ENCODE assay signal across 1 cellular context in the genomic region with DNA sequence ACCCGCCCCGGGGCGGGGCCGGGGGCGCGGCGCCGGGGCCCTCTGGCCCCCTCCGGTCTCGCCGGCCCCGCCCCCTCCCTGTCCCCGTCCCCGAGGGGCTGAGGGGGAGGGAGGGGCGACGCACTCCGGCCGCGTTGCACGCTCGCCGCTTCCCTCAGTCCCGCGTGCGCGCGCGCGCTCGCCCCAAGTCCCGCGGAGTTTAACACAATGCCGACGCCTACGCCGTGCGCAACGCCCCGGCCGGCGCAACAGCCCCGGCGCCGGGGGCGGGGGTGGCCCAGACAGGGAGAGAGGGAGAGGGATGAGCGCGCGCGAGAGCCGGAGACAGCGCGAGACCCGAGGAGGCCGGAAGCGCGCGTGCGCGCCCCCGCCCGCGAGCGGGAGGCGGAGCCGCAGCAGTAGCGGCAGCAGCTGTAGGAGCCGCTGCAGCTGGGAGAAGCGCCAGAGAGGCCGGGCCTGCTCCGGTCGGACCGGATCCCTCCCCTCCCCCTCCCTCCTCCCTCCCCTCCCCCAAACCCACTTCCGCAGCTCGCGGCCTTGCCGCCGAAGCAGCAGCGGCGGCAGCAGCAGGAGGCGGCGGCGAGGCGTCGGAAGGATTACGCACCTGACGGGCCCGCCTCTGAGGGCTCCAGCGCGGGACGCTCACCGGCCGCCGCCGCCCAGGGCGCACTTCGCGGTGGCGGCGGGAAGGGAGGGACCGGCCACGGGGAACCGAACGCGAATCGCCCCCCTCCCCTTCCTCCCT.
A peak's percentile ranks its signal among the peaks of the same experiment; 100 is the strongest.
TF ChIP-seq lines count a peak whose summit lies in the region.

No MANE protein-coding gene starts in this region.

TF ChIP-seq in K562, 482 proteins besides CTCF, POLR2A, EP300 and RAD21 (continued from another document and continues in another):
- TF ChIP-seq, protein P1, sequence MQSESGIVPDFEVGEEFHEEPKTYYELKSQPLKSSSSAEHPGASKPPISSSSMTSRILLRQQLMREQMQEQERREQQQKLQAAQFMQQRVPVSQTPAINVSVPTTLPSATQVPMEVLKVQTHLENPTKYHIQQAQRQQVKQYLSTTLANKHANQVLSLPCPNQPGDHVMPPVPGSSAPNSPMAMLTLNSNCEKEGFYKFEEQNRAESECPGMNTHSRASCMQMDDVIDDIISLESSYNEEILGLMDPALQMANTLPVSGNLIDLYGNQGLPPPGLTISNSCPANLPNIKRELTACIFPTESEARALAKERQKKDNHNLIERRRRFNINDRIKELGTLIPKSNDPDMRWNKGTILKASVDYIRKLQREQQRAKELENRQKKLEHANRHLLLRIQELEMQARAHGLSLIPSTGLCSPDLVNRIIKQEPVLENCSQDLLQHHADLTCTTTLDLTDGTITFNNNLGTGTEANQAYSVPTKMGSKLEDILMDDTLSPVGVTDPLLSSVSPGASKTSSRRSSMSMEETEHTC (IDR thresholded peaks at IDR 0.05) = no peak
- TF ChIP-seq ZNF12 (CRISPR knock-in tag; IDR thresholded peaks at IDR 0.05) = no peak
- TF ChIP-seq, protein P2, sequence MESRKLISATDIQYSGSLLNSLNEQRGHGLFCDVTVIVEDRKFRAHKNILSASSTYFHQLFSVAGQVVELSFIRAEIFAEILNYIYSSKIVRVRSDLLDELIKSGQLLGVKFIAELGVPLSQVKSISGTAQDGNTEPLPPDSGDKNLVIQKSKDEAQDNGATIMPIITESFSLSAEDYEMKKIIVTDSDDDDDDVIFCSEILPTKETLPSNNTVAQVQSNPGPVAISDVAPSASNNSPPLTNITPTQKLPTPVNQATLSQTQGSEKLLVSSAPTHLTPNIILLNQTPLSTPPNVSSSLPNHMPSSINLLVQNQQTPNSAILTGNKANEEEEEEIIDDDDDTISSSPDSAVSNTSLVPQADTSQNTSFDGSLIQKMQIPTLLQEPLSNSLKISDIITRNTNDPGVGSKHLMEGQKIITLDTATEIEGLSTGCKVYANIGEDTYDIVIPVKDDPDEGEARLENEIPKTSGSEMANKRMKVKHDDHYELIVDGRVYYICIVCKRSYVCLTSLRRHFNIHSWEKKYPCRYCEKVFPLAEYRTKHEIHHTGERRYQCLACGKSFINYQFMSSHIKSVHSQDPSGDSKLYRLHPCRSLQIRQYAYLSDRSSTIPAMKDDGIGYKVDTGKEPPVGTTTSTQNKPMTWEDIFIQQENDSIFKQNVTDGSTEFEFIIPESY (CRISPR knock-in tag; IDR thresholded peaks at IDR 0.05) = no peak
- no peak for TF ChIP-seq FOS (IDR thresholded peaks at IDR 0.05; ENCODE audit: extremely low read depth, insufficient read length)
- peak; percentile 96; the same call in 1 of the 2 replicates for TF ChIP-seq KAT7 (CRISPR knock-in tag; IDR thresholded peaks at IDR 0.05; ENCODE audit: borderline replicate concordance)
- TF ChIP-seq ZZZ3 (IDR thresholded peaks at IDR 0.05) = no peak
- TF ChIP-seq RFX1 (IDR thresholded peaks at IDR 0.05) = no peak
- TF ChIP-seq SIN3A (IDR thresholded peaks at IDR 0.05; ENCODE audit: borderline replicate concordance in 2 of 2, control insufficient read depth in 1 of 2, low read depth in 2 of 2, low read length in 2 of 2) = peak; percentile 61 to 85; a peak in 2 of 4 replicates
- no peak for TF ChIP-seq MYBL2 (IDR thresholded peaks at IDR 0.05; ENCODE audit: low read depth)
- no peak for TF ChIP-seq MYBL2 (CRISPR knock-in tag; IDR thresholded peaks at IDR 0.05; ENCODE audit: borderline replicate concordance)
- TF ChIP-seq, protein P3, sequence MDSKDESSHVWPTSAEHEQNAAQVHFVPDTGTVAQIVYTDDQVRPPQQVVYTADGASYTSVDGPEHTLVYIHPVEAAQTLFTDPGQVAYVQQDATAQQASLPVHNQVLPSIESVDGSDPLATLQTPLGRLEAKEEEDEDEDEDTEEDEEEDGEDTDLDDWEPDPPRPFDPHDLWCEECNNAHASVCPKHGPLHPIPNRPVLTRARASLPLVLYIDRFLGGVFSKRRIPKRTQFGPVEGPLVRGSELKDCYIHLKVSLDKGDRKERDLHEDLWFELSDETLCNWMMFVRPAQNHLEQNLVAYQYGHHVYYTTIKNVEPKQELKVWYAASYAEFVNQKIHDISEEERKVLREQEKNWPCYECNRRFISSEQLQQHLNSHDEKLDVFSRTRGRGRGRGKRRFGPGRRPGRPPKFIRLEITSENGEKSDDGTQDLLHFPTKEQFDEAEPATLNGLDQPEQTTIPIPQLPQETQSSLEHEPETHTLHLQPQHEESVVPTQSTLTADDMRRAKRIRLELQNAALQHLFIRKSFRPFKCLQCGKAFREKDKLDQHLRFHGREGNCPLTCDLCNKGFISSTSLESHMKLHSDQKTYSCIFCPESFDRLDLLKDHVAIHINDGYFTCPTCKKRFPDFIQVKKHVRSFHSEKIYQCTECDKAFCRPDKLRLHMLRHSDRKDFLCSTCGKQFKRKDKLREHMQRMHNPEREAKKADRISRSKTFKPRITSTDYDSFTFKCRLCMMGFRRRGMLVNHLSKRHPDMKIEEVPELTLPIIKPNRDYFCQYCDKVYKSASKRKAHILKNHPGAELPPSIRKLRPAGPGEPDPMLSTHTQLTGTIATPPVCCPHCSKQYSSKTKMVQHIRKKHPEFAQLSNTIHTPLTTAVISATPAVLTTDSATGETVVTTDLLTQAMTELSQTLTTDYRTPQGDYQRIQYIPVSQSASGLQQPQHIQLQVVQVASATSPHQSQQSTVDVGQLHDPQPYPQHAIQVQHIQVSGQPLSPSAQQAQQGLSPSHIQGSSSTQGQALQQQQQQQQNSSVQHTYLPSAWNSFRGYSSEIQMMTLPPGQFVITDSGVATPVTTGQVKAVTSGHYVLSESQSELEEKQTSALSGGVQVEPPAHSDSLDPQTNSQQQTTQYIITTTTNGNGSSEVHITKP (IDR thresholded peaks at IDR 0.05; ENCODE audit: partially characterized antibody) = peak; percentile 42
- TF ChIP-seq NCOA6 (IDR thresholded peaks at IDR 0.05) = peak; percentile 60; the same call in 1 of the 2 replicates
- no peak for TF ChIP-seq CBFB (CRISPR knock-in tag; IDR thresholded peaks at IDR 0.05)
- no peak for TF ChIP-seq ZNF75A (CRISPR knock-in tag; IDR thresholded peaks at IDR 0.05)
- TF ChIP-seq CHD2 (IDR thresholded peaks at IDR 0.05; ENCODE audit: low read depth, low read length) = peak; percentile 99
- peak; percentile 57 for TF ChIP-seq NCOR1 (IDR thresholded peaks at IDR 0.05)
- TF ChIP-seq NFYB (IDR thresholded peaks at IDR 0.05; ENCODE audit: extremely low read depth, insufficient read length) = no peak
- TF ChIP-seq ZNF830 (CRISPR knock-in tag; IDR thresholded peaks at IDR 0.05) = no peak
- TF ChIP-seq TAF1 (IDR thresholded peaks at IDR 0.05; ENCODE audit: control insufficient read depth, extremely low read depth, insufficient read depth, low read length, severe bottlenecking) = peak; percentile 85
- TF ChIP-seq CBFA2T3 (IDR thresholded peaks at IDR 0.05) = no peak
- peak; percentile 52; the same call in 1 of the 2 replicates for TF ChIP-seq PML (IDR thresholded peaks at IDR 0.05; ENCODE audit: low read length)
- TF ChIP-seq, protein P4, sequence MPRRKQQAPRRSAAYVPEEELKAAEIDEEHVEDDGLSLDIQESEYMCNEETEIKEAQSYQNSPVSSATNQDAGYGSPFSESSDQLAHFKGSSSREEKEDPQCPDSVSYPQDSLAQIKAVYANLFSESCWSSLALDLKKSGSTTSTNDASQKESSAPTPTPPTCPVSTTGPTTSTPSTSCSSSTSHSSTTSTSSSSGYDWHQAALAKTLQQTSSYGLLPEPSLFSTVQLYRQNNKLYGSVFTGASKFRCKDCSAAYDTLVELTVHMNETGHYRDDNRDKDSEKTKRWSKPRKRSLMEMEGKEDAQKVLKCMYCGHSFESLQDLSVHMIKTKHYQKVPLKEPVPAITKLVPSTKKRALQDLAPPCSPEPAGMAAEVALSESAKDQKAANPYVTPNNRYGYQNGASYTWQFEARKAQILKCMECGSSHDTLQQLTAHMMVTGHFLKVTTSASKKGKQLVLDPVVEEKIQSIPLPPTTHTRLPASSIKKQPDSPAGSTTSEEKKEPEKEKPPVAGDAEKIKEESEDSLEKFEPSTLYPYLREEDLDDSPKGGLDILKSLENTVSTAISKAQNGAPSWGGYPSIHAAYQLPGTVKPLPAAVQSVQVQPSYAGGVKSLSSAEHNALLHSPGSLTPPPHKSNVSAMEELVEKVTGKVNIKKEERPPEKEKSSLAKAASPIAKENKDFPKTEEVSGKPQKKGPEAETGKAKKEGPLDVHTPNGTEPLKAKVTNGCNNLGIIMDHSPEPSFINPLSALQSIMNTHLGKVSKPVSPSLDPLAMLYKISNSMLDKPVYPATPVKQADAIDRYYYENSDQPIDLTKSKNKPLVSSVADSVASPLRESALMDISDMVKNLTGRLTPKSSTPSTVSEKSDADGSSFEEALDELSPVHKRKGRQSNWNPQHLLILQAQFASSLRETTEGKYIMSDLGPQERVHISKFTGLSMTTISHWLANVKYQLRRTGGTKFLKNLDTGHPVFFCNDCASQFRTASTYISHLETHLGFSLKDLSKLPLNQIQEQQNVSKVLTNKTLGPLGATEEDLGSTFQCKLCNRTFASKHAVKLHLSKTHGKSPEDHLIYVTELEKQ (CRISPR knock-in tag; IDR thresholded peaks at IDR 0.05) = no peak
- no peak for TF ChIP-seq YBX1 (IDR thresholded peaks at IDR 0.05)
- no peak for TF ChIP-seq DIDO1 (tag; IDR thresholded peaks at IDR 0.05; ENCODE audit: low read depth)
- TF ChIP-seq TCF7 (IDR thresholded peaks at IDR 0.05; ENCODE audit: borderline replicate concordance) = no peak
- TF ChIP-seq CREM (IDR thresholded peaks at IDR 0.05; ENCODE audit: low read depth) = peak; percentile 74
- TF ChIP-seq, protein P5, sequence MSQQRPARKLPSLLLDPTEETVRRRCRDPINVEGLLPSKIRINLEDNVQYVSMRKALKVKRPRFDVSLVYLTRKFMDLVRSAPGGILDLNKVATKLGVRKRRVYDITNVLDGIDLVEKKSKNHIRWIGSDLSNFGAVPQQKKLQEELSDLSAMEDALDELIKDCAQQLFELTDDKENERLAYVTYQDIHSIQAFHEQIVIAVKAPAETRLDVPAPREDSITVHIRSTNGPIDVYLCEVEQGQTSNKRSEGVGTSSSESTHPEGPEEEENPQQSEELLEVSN (IDR thresholded peaks at IDR 0.05; ENCODE audit: borderline replicate concordance in 1 of 2, extremely low read depth in 1 of 2, insufficient read depth in 1 of 2, insufficient read length in 1 of 2, low read depth in 1 of 2, low read length in 1 of 2, poor library complexity in 1 of 2, severe bottlenecking in 1 of 2) = peak; percentile 42 to 76
- no peak for TF ChIP-seq ADNP (tag; IDR thresholded peaks at IDR 0.05)
- TF ChIP-seq CBX8 (IDR thresholded peaks at IDR 0.05; ENCODE audit: borderline replicate concordance, extremely low read depth, low read depth, low read length, poor library complexity, severe bottlenecking) = no peak
- TF ChIP-seq DDX20 (tag; IDR thresholded peaks at IDR 0.05; ENCODE audit: low read depth) = no peak
- no peak for TF ChIP-seq DMBX1 (CRISPR knock-in tag; IDR thresholded peaks at IDR 0.05; ENCODE audit: borderline replicate concordance)
- TF ChIP-seq CCNT2 (IDR thresholded peaks at IDR 0.05; ENCODE audit: borderline replicate concordance, extremely low read depth, insufficient read length, low read depth, low read length) = peak; percentile 91
- peak; percentile 44; the same call in 1 of the 2 replicates for TF ChIP-seq LCOR (CRISPR knock-in tag; IDR thresholded peaks at IDR 0.05)
- TF ChIP-seq ILK (tag; IDR thresholded peaks at IDR 0.05; ENCODE audit: borderline replicate concordance, low read depth) = no peak
- TF ChIP-seq RBFOX2 (IDR thresholded peaks at IDR 0.05; ENCODE audit: low read depth, low read length) = peak; percentile 82
- no peak for TF ChIP-seq PTRF (tag; IDR thresholded peaks at IDR 0.05)
- TF ChIP-seq EGR1 (conservative IDR thresholded peaks at IDR 0.05) = peak; percentile 99
- TF ChIP-seq ARNT (IDR thresholded peaks at IDR 0.05) = no peak
- TF ChIP-seq ZBTB17 (CRISPR knock-in tag; IDR thresholded peaks at IDR 0.05) = no peak
- TF ChIP-seq SREBF1 (IDR thresholded peaks at IDR 0.05; ENCODE audit: borderline replicate concordance, low read depth, low read length) = no peak
- TF ChIP-seq, protein P6, sequence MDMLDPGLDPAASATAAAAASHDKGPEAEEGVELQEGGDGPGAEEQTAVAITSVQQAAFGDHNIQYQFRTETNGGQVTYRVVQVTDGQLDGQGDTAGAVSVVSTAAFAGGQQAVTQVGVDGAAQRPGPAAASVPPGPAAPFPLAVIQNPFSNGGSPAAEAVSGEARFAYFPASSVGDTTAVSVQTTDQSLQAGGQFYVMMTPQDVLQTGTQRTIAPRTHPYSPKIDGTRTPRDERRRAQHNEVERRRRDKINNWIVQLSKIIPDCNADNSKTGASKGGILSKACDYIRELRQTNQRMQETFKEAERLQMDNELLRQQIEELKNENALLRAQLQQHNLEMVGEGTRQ (CRISPR knock-in tag; IDR thresholded peaks at IDR 0.05) = no peak
- TF ChIP-seq NR1H2 (CRISPR knock-in tag; IDR thresholded peaks at IDR 0.05) = no peak
- TF ChIP-seq, protein P7, sequence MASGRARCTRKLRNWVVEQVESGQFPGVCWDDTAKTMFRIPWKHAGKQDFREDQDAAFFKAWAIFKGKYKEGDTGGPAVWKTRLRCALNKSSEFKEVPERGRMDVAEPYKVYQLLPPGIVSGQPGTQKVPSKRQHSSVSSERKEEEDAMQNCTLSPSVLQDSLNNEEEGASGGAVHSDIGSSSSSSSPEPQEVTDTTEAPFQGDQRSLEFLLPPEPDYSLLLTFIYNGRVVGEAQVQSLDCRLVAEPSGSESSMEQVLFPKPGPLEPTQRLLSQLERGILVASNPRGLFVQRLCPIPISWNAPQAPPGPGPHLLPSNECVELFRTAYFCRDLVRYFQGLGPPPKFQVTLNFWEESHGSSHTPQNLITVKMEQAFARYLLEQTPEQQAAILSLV (tag; IDR thresholded peaks at IDR 0.05) = no peak
- TF ChIP-seq, protein P8, sequence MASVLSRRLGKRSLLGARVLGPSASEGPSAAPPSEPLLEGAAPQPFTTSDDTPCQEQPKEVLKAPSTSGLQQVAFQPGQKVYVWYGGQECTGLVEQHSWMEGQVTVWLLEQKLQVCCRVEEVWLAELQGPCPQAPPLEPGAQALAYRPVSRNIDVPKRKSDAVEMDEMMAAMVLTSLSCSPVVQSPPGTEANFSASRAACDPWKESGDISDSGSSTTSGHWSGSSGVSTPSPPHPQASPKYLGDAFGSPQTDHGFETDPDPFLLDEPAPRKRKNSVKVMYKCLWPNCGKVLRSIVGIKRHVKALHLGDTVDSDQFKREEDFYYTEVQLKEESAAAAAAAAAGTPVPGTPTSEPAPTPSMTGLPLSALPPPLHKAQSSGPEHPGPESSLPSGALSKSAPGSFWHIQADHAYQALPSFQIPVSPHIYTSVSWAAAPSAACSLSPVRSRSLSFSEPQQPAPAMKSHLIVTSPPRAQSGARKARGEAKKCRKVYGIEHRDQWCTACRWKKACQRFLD (CRISPR knock-in tag; IDR thresholded peaks at IDR 0.05) = no peak; the same call in 1 of the 2 replicates
- no peak for TF ChIP-seq MCM5 (IDR thresholded peaks at IDR 0.05; ENCODE audit: low read depth)
- TF ChIP-seq ARID2 (IDR thresholded peaks at IDR 0.05) = no peak
- TF ChIP-seq, protein P9, sequence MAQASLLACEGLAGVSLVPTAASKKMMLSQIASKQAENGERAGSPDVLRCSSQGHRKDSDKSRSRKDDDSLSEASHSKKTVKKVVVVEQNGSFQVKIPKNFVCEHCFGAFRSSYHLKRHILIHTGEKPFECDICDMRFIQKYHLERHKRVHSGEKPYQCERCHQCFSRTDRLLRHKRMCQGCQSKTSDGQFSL (CRISPR knock-in tag; IDR thresholded peaks at IDR 0.05) = no peak
- TF ChIP-seq, protein P9 (tag; IDR thresholded peaks at IDR 0.05) = no peak
- TF ChIP-seq POLR2AphosphoS2 (IDR thresholded peaks at IDR 0.05; ENCODE audit: low read length) = no peak
- peak; percentile 82; the same call in 1 of the 2 replicates for TF ChIP-seq SPI1 (IDR thresholded peaks at IDR 0.05; ENCODE audit: borderline replicate concordance, low read depth, low read length)
- no peak for TF ChIP-seq ZNF23 (CRISPR knock-in tag; IDR thresholded peaks at IDR 0.05)
